In the genomic region with DNA sequence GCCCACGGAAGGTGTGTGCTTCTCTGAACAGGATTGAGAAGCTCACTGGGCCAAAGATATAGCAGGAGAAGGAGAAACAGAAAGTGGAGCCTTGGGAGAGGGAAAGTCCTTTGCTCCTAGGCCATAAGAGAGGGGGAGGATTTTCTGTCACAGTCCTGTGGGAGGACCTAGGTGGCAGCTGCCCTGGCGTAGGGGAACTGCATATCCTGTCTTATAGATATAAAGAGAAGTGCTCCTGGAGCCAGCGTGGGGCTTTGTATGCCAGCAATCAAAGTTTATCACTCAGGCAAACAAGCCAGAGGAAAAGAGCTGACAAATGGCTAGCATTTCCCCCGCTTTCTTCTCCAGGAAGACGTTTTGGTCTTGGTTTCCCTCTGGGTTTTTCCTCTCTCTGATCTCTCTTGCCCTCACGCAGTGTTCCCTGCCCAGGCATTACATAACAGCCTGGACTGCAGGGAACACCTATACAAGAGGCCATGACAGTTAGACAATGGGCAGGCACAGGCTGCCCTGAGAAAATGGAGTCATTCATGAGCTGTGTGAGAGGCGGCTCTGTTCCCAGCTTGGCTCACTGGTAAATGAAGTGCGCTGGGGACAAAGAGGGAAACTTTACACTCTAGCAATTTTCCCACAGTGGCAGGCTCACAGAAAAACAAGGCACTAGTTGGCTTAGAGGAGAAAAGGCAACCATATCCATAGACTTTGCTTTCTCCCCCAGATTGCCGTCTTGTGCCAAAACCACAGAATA, we compare ENCODE assay signal across 13 cellular contexts. TPM values are rescaled to one million over a fixed set of nuclear protein-coding genes. Genes with fewer than 3 reads are reported as not detected.
DNase-seq lines count a peak whose midpoint lies in the region; ATAC-seq and TF ChIP-seq lines count a peak whose summit lies in the region.
"Had no signal": no experiment of that assay in that cellular context is flagged by ENCODE, and none has a peak within 500 bp of the region (broad histone marks: within the 10 kb centered on the region; RNA-seq: fewer than 3 reads in every experiment).

No MANE protein-coding gene starts in this region.

- H3K9me3 Mint-ChIP-seq in neural progenitor cell: no peaks in the 10 kb centered on the region
- H3K9me3 Mint-ChIP-seq in CD8-positive, alpha-beta memory T cell: no peaks in the 10 kb centered on the region

- H3K27ac ChIP-seq in heart left ventricle (no peak overlapping the region), left ventricle myocardium inferior (replicated peaks) (no peak overlapping the region), neural progenitor cell (peak overlapping the region; percentile 37)
- no peak overlapping the region for H3K27ac ChIP-seq in CD8-positive, alpha-beta memory T cell (ENCODE audit: low read depth, low read length)
- H3K27ac ChIP-seq: adrenal gland, KMS-11 had no signal

- H2AFZ ChIP-seq in neural progenitor cell (replicated peaks): peak overlapping the region; percentile 100

- CTCF ChIA-PET in CD8-positive, alpha-beta memory T cell (lab: Charles Lee): no interaction called here

- no peaks in the 10 kb centered on the region for H4K20me1 ChIP-seq in neural progenitor cell (ENCODE audit: low read depth)

- H3K4me3 ChIP-seq in heart left ventricle (no peak overlapping the region), left ventricle myocardium inferior (no peak overlapping the region), neural progenitor cell (no peak overlapping the region)
- no peak overlapping the region for H3K4me3 ChIP-seq in CD8-positive, alpha-beta memory T cell (ENCODE audit: low read length)
- H3K4me3 ChIP-seq: adrenal gland had no signal

- no peak for TF ChIP-seq CTCF in heart left ventricle (IDR thresholded peaks at IDR 0.05)
- no peak for TF ChIP-seq CTCF in left ventricle myocardium inferior (IDR thresholded peaks at IDR 0.05; ENCODE audit: borderline replicate concordance)
- no peak for TF ChIP-seq CTCF in neural progenitor cell (IDR thresholded peaks at IDR 0.05)

- 49 to 59% (median 53%) methylated on average over 9 of the region's 9 CpGs for WGBS in heart left ventricle, 4 donors

- H3K9me3 ChIP-seq in heart left ventricle: no peaks in the 10 kb centered on the region
- H3K9me3 ChIP-seq in left ventricle myocardium inferior (replicated peaks): no peaks in the 10 kb centered on the region
- H3K9me3 ChIP-seq in neural progenitor cell (ENCODE audit: low read depth): no peaks in the 10 kb centered on the region
- no peaks in the 10 kb centered on the region for H3K9me3 ChIP-seq in CD8-positive, alpha-beta memory T cell (ENCODE audit: low read length)
- H3K9me3 ChIP-seq: adrenal gland had no signal

- no peak overlapping the region for H3K9ac ChIP-seq in neural progenitor cell
- H3K9ac ChIP-seq: KMS-11 had no signal

- DNase-seq in heart left ventricle (no peak), left ventricle myocardium inferior (no peak), foreskin melanocyte (peak; percentile 15), neural progenitor cell (ENCODE audit: low spot score) (peak; percentile 49)
- no peak for DNase-seq in activated CD8-positive, alpha-beta memory T cell treated with anti-CD3 and anti-CD28 coated beads, Interleukin-2, amount 50 U/mL, for 4 hours
- DNase-seq in CD8-positive, alpha-beta memory T cell: no peak
- DNase-seq in activated CD4-positive, CD25-positive, alpha-beta regulatory T cell (lab: John Stamatoyannopoulos, UW): no peak
- DNase-seq: left cardiac atrium; NCI-H1694 treated with DMSO at 0.1 percent for 48 hours; stimulated activated CD4-positive, alpha-beta T cell treated with anti-CD3 and anti-CD28 coated beads, Interleukin-15, amount 100 ng/mL, for 24 hours had no signal

- H3K4me1 Mint-ChIP-seq in neural progenitor cell: peaks cover 9% of the 10 kb centered on the region
- no peaks in the 10 kb centered on the region for H3K4me1 Mint-ChIP-seq in CD8-positive, alpha-beta memory T cell

- H3K79me2 ChIP-seq in neural progenitor cell (ENCODE audit: low read depth): no peaks in the 10 kb centered on the region

- H3K4me2 ChIP-seq in neural progenitor cell: peak overlapping the region; percentile 49
- H3K4me2 ChIP-seq: KMS-11 had no signal

- H3K36me3 ChIP-seq in heart left ventricle (no peaks in the 10 kb centered on the region), left ventricle myocardium inferior (no peaks in the 10 kb centered on the region), neural progenitor cell (no peaks in the 10 kb centered on the region)
- H3K36me3 ChIP-seq in CD8-positive, alpha-beta memory T cell (ENCODE audit: insufficient read depth, low read length): no peaks in the 10 kb centered on the region
- H3K36me3 ChIP-seq: adrenal gland had no signal

- TF ChIP-seq POLR2A in heart left ventricle (IDR thresholded peaks at IDR 0.05): no peak

- intact Hi-C loops in heart left ventricle (cut with DNase I) (no loop called here), left ventricle myocardium inferior (cut with micrococcal nuclease) (no loop called here)

- ATAC-seq in heart left ventricle: peak in 3 of 4 donors; percentile 42 to 62 (median 45)
- ATAC-seq in HG03432 (IDR thresholded peaks at IDR 0.05; ENCODE audit: unreplicated experiment): no peak

- H3K4me3 Mint-ChIP-seq in neural progenitor cell: no peak overlapping the region
- H3K4me3 Mint-ChIP-seq in CD8-positive, alpha-beta memory T cell: no peak overlapping the region

- peak overlapping the region; percentile 88 for H3K27ac Mint-ChIP-seq in neural progenitor cell
- no peak overlapping the region for H3K27ac Mint-ChIP-seq in CD8-positive, alpha-beta memory T cell

- H3K4me1 ChIP-seq in heart left ventricle (no peaks in the 10 kb centered on the region), left ventricle myocardium inferior (no peaks in the 10 kb centered on the region), neural progenitor cell (peaks cover 12% of the 10 kb centered on the region)
- no peaks in the 10 kb centered on the region for H3K4me1 ChIP-seq in CD8-positive, alpha-beta memory T cell (ENCODE audit: insufficient read depth, low read length)
- H3K4me1 ChIP-seq: adrenal gland had no signal

- H3K27me3 ChIP-seq in heart left ventricle (peaks cover 0 to 15% (median 0%) of the 10 kb centered on the region in 9 donors), left ventricle myocardium inferior (ENCODE audit: low read depth) (peaks cover 20% of the 10 kb centered on the region), neural progenitor cell (no peaks in the 10 kb centered on the region)
- H3K27me3 ChIP-seq in CD8-positive, alpha-beta memory T cell (ENCODE audit: insufficient read depth, low read length, poor library complexity, severe bottlenecking): no peaks in the 10 kb centered on the region
- H3K27me3 ChIP-seq: adrenal gland had no signal

- H3K36me3 Mint-ChIP-seq in neural progenitor cell: no peaks in the 10 kb centered on the region
- no peaks in the 10 kb centered on the region for H3K36me3 Mint-ChIP-seq in CD8-positive, alpha-beta memory T cell

- POLR2A ChIA-PET in CD8-positive, alpha-beta memory T cell (lab: Charles Lee): no interaction called here

- H3K27me3 Mint-ChIP-seq in neural progenitor cell (ENCODE audit: insufficient read depth, low read depth): peaks cover 8% of the 10 kb centered on the region
- H3K27me3 Mint-ChIP-seq in CD8-positive, alpha-beta memory T cell: peaks cover 22 to 54% of the 10 kb centered on the region in 2 donors

- H3F3A ChIP-seq in neural progenitor cell (ENCODE audit: low read depth): no peaks in the 10 kb centered on the region

RNA-seq across cellular contexts. Expression of gene ZNF648, which starts 52.5 kb away (rescaled TPM):
- not detected for total RNA-seq in heart left ventricle
- not detected for polyA plus RNA-seq in heart left ventricle
- not detected for total RNA-seq in left ventricle myocardium inferior
- 1.5 and 2.0 TPM in 2 replicates for total RNA-seq in neural progenitor cell (ENCODE audit: low replicate concordance)
- total RNA-seq in CD8-positive, alpha-beta memory T cell: not detected
- polyA plus RNA-seq in CD8-positive, alpha-beta memory T cell: not detected
- total RNA-seq: left cardiac atrium had no signal
- polyA plus RNA-seq: adrenal gland had no signal

Comparison
In these comparisons a context has a peak if more than half of its experiments do, and no peak if none do; other contexts are left out.
1. DNase-seq: peak in foreskin melanocyte (single experiment) and neural progenitor cell (single experiment); none in heart left ventricle (0 of 5), left ventricle myocardium inferior (single experiment), activated CD8-positive, alpha-beta memory T cell treated with anti-CD3 and anti-CD28 coated beads, Interleukin-2, amount 50 U/mL, for 4 hours (single experiment), CD8-positive, alpha-beta memory T cell (0 of 5) and activated CD4-positive, CD25-positive, alpha-beta regulatory T cell (0 of 4).